ENCODE assay signal across 8 cellular contexts in the genomic region with DNA sequence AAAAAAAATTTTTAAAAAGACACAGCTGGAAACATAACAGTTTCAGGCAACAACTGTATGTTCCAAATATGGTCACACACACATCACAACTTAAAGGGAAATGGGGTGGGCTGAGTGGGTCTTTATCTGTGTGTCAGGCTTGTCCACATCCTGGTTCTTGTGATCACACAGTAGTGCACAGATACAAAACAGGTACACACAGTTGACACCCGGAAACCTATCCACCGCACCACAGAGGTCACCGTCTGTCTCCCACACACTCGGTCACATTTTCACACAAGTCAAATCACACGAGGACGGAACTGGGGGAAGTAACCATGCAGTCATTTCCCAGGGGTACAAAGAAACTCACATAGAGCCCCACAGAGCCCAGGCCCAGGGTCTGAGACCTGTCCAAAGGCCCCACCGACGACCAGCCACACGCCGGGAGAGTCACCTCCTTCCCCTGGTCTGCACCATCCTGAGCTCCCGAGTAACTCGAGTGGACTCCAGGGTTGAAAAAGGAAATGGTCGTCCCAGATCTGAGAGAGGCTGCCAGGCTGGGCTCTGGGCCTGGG. TPM values are rescaled to one million over a fixed set of nuclear protein-coding genes. Genes with fewer than 3 reads are reported as not detected.
DNase-seq lines count a peak whose midpoint lies in the region; ATAC-seq, FAIRE-seq and TF ChIP-seq lines count a peak whose summit lies in the region.

No MANE protein-coding gene starts in this region.

- DNase-seq in GM12891 (ENCODE audit: insufficient read length, low spot score), result peak; percentile 53
- peak; percentile 66 for DNase-seq in T-helper 9 cell
- peak; percentile 78 for DNase-seq in effector CD4-positive, alpha-beta T cell
- DNase-seq in stimulated activated CD8-positive, alpha-beta memory T cell treated with anti-CD3 and anti-CD28 coated beads, Interleukin-4, amount 100 ng/mL, for 48 hours, result peak; percentile 82
- DNase-seq in RCC 7860 (ENCODE audit: low spot score), result no peak
- no peak for DNase-seq in DMS53 treated with DMSO at 0.1 percent for 48 hours (lab: John Stamatoyannopoulos, UW; ENCODE audit: unreplicated experiment)

- FAIRE-seq in GM12891 (lab: Jason Lieb, UNC) (peak; percentile 99), RCC 7860 (lab: Jason Lieb, UNC) (no peak)

- peak; percentile 31 for ATAC-seq in HG02623 (IDR thresholded peaks at IDR 0.05; ENCODE audit: unreplicated experiment)
- ATAC-seq in GM18870 (IDR thresholded peaks at IDR 0.05; ENCODE audit: unreplicated experiment), result no peak

- peak; percentile 60 for TF ChIP-seq POLR2A in GM12891 (IDR thresholded peaks at IDR 0.05; ENCODE audit: low read depth, low read length)

TF ChIP-seq in GM12891, 5 proteins besides CTCF, POLR2A, EP300 and RAD21:
- TF ChIP-seq PAX5 (IDR thresholded peaks at IDR 0.05; ENCODE audit: insufficient read depth, low read length, severe bottlenecking), result no peak
- peak; percentile 63 for TF ChIP-seq POLR2AphosphoS5 (IDR thresholded peaks at IDR 0.05; ENCODE audit: low read depth, low read length)
- peak; percentile 74 for TF ChIP-seq POU2F2 (IDR thresholded peaks at IDR 0.05; ENCODE audit: low read depth, low read length)
- peak; percentile 64; the same call in 1 of the 2 replicates for TF ChIP-seq TAF1 (IDR thresholded peaks at IDR 0.05; ENCODE audit: low read depth, low read length)
- peak; percentile 75 for TF ChIP-seq SPI1 (IDR thresholded peaks at IDR 0.05; ENCODE audit: low read depth, low read length)
TF ChIP-seq in GM12891: peak in this region for 4.

RNA-seq across cellular contexts. Expression of a gene that starts 1.4 kb away (rescaled TPM):
- polyA plus RNA-seq in GM12891 (2012; ENCODE audit: low read depth, missing spikeins), result 87.1 TPM

RNA-seq across cellular contexts. Expression of a gene that starts 2.3 kb away (rescaled TPM):
- 18.1 TPM for polyA plus RNA-seq in GM12891 (2012; ENCODE audit: low read depth, missing spikeins)

RNA-seq across cellular contexts. Expression of a gene that starts 6.8 kb away (rescaled TPM):
- polyA plus RNA-seq in GM12891 (2012; ENCODE audit: low read depth, missing spikeins), result 35.3 TPM

RNA-seq across cellular contexts. Expression of a gene that starts 15.0 kb away (rescaled TPM):
- 234 TPM for polyA plus RNA-seq in GM12891 (2012; ENCODE audit: low read depth, missing spikeins)

RNA-seq across cellular contexts. Expression of a gene that starts 18.6 kb away (rescaled TPM):
- polyA plus RNA-seq in GM12891 (2012; ENCODE audit: low read depth, missing spikeins), result 60.6 TPM

Comparison
In these comparisons a context has a peak if more than half of its experiments do, and no peak if none do; other contexts are left out.
1. DNase-seq: peak in GM12891 (single experiment), T-helper 9 cell (single experiment), effector CD4-positive, alpha-beta T cell (single experiment) and stimulated activated CD8-positive, alpha-beta memory T cell treated with anti-CD3 and anti-CD28 coated beads, Interleukin-4, amount 100 ng/mL, for 48 hours (single experiment); none in RCC 7860 (single experiment) and DMS53 treated with DMSO at 0.1 percent for 48 hours (single experiment).